7 cellular contexts compared by ENCODE assay signal in genomic region chr7:73738612-73739386, GRCh38. TPM values are rescaled to one million over a fixed set of nuclear protein-coding genes. Genes with fewer than 3 reads are reported as not detected.
DNase-seq lines count a peak whose midpoint lies in the region; ATAC-seq and TF ChIP-seq lines count a peak whose summit lies in the region.

Gene ABHD11, minus strand, starts transcription at chr7:73738802. Its CDS starts 32 bp downstream, at chr7:73738770.

- peak within 1 kb of the TSS; percentile 90 for H3K4me2 ChIP-seq in hepatocyte

- DNase-seq in NCI-H2081 treated with DMSO at 0.1 percent for 48 hours (lab: John Stamatoyannopoulos, UW), result peak; percentile 93
- DNase-seq in T1000 (lab: John Stamatoyannopoulos, UW), result peak; percentile 87
- DNase-seq in astrocyte of the hippocampus (ENCODE audit: low read depth, low spot score), result peak; percentile 99
- DNase-seq in hepatocyte (ENCODE audit: low spot score), result peak; percentile 99
- peak; percentile 97 for DNase-seq in retina

- H3K4me1 ChIP-seq in hepatocyte (ENCODE audit: insufficient read depth), result peaks cover 42% of the 10 kb centered on the region

- H3K27me3 ChIP-seq in hepatocyte, result no peaks in the 10 kb centered on the region

- H3K4me3 ChIP-seq in hepatocyte, result peak within 1 kb of the TSS; percentile 41

- ATAC-seq in GM18517 (IDR thresholded peaks at IDR 0.05; ENCODE audit: unreplicated experiment), result peak; percentile 71
- peak; percentile 82 for ATAC-seq in HG03039 (IDR thresholded peaks at IDR 0.05; ENCODE audit: unreplicated experiment)

- H3K9me3 ChIP-seq in hepatocyte (ENCODE audit: low read depth), result no peaks in the 10 kb centered on the region

- WGBS in hepatocyte (ENCODE audit: low lambda C conversion rate, missing lambda C conversion rate), result 2% methylated on average over 43 of the region's 84 CpGs

- no peaks in the 10 kb centered on the region for H3K9me2 ChIP-seq in hepatocyte (replicated peaks; ENCODE audit: insufficient read depth)

- peak within 1 kb of the TSS; percentile 58 for H2AFZ ChIP-seq in hepatocyte

- TF ChIP-seq CTCF in hepatocyte (IDR thresholded peaks at IDR 0.05; ENCODE audit: poor library complexity), result no peak

- peaks cover 21% of the 10 kb centered on the region for H3K79me2 ChIP-seq in hepatocyte

- H3K36me3 ChIP-seq in hepatocyte (replicated peaks; ENCODE audit: insufficient read depth, low read depth), result no peaks in the 10 kb centered on the region

- peak within 1 kb of the TSS; percentile 98 for H3K27ac ChIP-seq in hepatocyte

- H4K20me1 ChIP-seq in hepatocyte (ENCODE audit: insufficient read depth, poor library complexity, severe bottlenecking), result no peaks in the 10 kb centered on the region

RNA-seq across cellular contexts. Expression of gene ABHD11, which starts in this region (rescaled TPM):
- total RNA-seq in hepatocyte, result 30.7 and 33.0 TPM in 2 replicates
- polyA plus RNA-seq in hepatocyte, result 90.9 and 110 TPM in 2 replicates

Comparison
In these comparisons a context has a peak if more than half of its experiments do, and no peak if none do; other contexts are left out.
1. Peak in every context shown above with its lines: DNase-seq, ATAC-seq, H3K4me3 ChIP-seq and H3K27ac ChIP-seq.